In the genomic region with DNA sequence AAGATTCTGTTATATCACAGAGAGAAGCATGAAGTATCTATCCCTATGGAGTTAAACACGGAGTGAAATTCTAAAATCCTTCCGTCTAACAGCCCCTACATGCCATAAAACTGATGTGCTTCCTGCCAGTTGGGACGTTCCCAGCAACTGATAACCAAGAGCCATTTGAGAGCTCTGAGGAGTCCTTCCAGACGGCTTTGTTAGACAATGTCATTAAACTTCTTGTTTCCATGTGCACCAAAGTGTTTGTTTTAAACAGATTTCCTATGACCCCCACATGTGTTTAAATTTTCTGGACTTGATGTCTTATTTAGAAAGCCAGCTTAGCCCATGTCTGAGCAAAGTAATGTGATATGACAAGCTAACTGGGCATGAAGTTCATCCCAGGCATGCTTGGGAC, we compare ENCODE assay signal across 2 cellular contexts.
TF ChIP-seq lines count a peak whose summit lies in the region.

No MANE protein-coding gene starts in this region.

TF ChIP-seq in GM23338, 12 proteins besides CTCF, POLR2A, EP300 and RAD21:
- TF ChIP-seq JUNB (IDR thresholded peaks at IDR 0.05; ENCODE audit: unreplicated experiment) (no peak), EZH2 (IDR thresholded peaks at IDR 0.05; ENCODE audit: low read depth, unreplicated experiment) (no peak), POLR2AphosphoS5 (IDR thresholded peaks at IDR 0.05; ENCODE audit: low read depth) (no peak), EZH2phosphoT487 (IDR thresholded peaks at IDR 0.05; ENCODE audit: unreplicated experiment) (no peak), ZNF114 (CRISPR knock-in tag; IDR thresholded peaks at IDR 0.05) (no peak), ZNF331 (CRISPR knock-in tag; IDR thresholded peaks at IDR 0.05; ENCODE audit: low read depth) (no peak)
- TF ChIP-seq, protein P1, sequence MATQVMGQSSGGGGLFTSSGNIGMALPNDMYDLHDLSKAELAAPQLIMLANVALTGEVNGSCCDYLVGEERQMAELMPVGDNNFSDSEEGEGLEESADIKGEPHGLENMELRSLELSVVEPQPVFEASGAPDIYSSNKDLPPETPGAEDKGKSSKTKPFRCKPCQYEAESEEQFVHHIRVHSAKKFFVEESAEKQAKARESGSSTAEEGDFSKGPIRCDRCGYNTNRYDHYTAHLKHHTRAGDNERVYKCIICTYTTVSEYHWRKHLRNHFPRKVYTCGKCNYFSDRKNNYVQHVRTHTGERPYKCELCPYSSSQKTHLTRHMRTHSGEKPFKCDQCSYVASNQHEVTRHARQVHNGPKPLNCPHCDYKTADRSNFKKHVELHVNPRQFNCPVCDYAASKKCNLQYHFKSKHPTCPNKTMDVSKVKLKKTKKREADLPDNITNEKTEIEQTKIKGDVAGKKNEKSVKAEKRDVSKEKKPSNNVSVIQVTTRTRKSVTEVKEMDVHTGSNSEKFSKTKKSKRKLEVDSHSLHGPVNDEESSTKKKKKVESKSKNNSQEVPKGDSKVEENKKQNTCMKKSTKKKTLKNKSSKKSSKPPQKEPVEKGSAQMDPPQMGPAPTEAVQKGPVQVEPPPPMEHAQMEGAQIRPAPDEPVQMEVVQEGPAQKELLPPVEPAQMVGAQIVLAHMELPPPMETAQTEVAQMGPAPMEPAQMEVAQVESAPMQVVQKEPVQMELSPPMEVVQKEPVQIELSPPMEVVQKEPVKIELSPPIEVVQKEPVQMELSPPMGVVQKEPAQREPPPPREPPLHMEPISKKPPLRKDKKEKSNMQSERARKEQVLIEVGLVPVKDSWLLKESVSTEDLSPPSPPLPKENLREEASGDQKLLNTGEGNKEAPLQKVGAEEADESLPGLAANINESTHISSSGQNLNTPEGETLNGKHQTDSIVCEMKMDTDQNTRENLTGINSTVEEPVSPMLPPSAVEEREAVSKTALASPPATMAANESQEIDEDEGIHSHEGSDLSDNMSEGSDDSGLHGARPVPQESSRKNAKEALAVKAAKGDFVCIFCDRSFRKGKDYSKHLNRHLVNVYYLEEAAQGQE (IDR thresholded peaks at IDR 0.05; ENCODE audit: unreplicated experiment) = no peak
- TF ChIP-seq, protein P2, sequence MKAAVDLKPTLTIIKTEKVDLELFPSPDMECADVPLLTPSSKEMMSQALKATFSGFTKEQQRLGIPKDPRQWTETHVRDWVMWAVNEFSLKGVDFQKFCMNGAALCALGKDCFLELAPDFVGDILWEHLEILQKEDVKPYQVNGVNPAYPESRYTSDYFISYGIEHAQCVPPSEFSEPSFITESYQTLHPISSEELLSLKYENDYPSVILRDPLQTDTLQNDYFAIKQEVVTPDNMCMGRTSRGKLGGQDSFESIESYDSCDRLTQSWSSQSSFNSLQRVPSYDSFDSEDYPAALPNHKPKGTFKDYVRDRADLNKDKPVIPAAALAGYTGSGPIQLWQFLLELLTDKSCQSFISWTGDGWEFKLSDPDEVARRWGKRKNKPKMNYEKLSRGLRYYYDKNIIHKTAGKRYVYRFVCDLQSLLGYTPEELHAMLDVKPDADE (IDR thresholded peaks at IDR 0.05) = no peak
TF ChIP-seq in GM23338: peak in this region for 0.

TF ChIP-seq in H1, 55 proteins besides CTCF, POLR2A, EP300 and RAD21:
- no peak for TF ChIP-seq RNF2 (IDR thresholded peaks at IDR 0.05; ENCODE audit: borderline replicate concordance, low read depth, low read length, missing control alignments, poor library complexity, severe bottlenecking)
TF ChIP-seq in H1: peak in this region for 0.
